14 cellular contexts compared by ENCODE assay signal in genomic region chr17:69763503-69763902, GRCh38.
DNase-seq lines count a peak whose midpoint lies in the region; TF ChIP-seq lines count a peak whose summit lies in the region.
"Had no signal": no experiment of that assay in that cellular context is flagged by ENCODE, and none has a peak within 500 bp of the region (broad histone marks: within the 10 kb centered on the region; RNA-seq: fewer than 3 reads in every experiment).

No MANE protein-coding gene starts in this region.

- TF ChIP-seq CTCF in choroid plexus epithelial cell (conservative IDR thresholded peaks at IDR 0.05; ENCODE audit: low read depth, low read length) = no peak

- no peak overlapping the region for H3K4me3 ChIP-seq in choroid plexus epithelial cell (ENCODE audit: low read depth, low read length)
- H3K4me3 ChIP-seq: esophagus muscularis mucosa, right atrium auricular region had no signal

- DNase-seq in EL (peak; percentile 28), M059J (ENCODE audit: low read depth) (peak; percentile 61), choroid plexus epithelial cell (ENCODE audit: low read depth) (peak; percentile 61), left kidney (ENCODE audit: low read depth, low spot score) (peak; percentile 19), NCI-H1105 (lab: John Stamatoyannopoulos, UW) (no peak), NCI-H510A treated with DMSO at 0.1 percent for 48 hours (lab: John Stamatoyannopoulos, UW) (no peak), NCI-H1092 (lab: John Stamatoyannopoulos, UW) (no peak)
- DNase-seq in central memory CD4-positive, alpha-beta T cell = no peak
- DNase-seq: activated CD8-positive, alpha-beta T cell treated with anti-CD3 and anti-CD28 coated beads, Interleukin-2, amount 10 ng/mL, durations not matched to agents 7 days and 5 days; activated effector memory CD4-positive, alpha-beta T cell treated with Interleukin-2 at 50 U/mL for 16 hours; naive thymus-derived CD4-positive, alpha-beta T cell; NCI-H1436 had no signal

Comparison
In these comparisons a context has a peak if more than half of its experiments do, and no peak if none do; other contexts are left out.
1. DNase-seq: peak in EL (single experiment), M059J (single experiment), choroid plexus epithelial cell (single experiment) and left kidney (single experiment); none in central memory CD4-positive, alpha-beta T cell (single experiment), NCI-H1105 (single experiment), NCI-H510A treated with DMSO at 0.1 percent for 48 hours (single experiment) and NCI-H1092 (single experiment).